ENCODE assay signal across 1 cellular context in genomic region chr3:190877925-190878324, GRCh38.
TF ChIP-seq lines count a peak whose summit lies in the region.

No MANE protein-coding gene starts in this region.

TF ChIP-seq in H1, 55 proteins besides CTCF, POLR2A, EP300 and RAD21 (continued from another document):
- TF ChIP-seq E2F6 (IDR thresholded peaks at IDR 0.05) (no peak), TAF1 (IDR thresholded peaks at IDR 0.05; ENCODE audit: low read depth, low read length) (no peak), KDM5A (IDR thresholded peaks at IDR 0.05; ENCODE audit: low read length) (no peak)
TF ChIP-seq in H1: peak in this region for 0.
